In the genomic region with DNA sequence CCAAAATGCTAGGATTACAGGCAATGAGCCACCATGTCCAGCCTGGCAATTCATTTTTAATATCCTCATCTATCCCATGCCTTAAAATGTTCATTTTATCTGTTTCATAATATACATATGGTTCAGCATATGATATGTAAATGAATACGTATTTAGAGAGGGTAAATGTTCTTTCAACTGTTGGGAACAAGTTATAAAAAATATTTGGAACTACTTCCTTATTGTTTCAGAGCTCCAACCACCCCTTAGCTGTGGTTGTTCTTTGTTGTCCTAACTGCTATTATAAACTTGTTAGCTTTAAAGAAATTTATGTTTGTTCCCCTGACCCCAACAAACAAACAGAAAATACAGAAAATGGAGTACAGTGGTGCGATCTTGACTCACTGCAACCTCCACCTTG, we compare ENCODE assay signal across 6 cellular contexts. TPM values are rescaled to one million over a fixed set of nuclear protein-coding genes. Genes with fewer than 3 reads are reported as not detected.
"Had no signal": no experiment of that assay in that cellular context is flagged by ENCODE, and none has a peak within 500 bp of the region (broad histone marks: within the 10 kb centered on the region; RNA-seq: fewer than 3 reads in every experiment).

No MANE protein-coding gene starts in this region.

- H3K4me3 ChIP-seq: K562 had no signal

- ATAC-seq: HepG2, K562 had no signal

- DNase-seq: IMR-90, KBM-7, KG1 had no signal

RNA-seq across cellular contexts. Expression of a gene that starts 14.5 kb away (rescaled TPM):
- total RNA-seq: HepG2, HT-29 had no signal
